In the genomic region with DNA sequence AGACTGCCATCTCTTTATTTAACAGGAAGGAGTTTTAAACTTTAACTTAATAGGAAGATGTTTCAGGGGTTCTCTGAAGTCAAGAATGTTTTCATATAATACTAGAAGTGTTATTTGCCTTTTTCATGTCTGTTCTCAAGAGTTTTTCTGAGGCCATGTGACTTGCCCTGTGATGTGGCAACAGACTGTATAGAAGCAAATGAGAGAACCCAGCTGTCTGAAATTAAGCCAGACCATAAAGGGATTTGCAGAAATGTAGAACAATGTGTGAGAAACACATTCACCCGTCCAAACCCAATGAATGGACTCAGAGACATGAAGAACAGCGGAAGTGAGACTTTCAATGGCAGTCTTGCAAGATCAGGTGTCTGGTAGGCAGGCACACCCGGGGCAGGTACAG, we compare ENCODE assay signal across 22 cellular contexts. TPM values are rescaled to one million over a fixed set of nuclear protein-coding genes. Genes with fewer than 3 reads are reported as not detected.
DNase-seq lines count a peak whose midpoint lies in the region; ATAC-seq and TF ChIP-seq lines count a peak whose summit lies in the region.
"Had no signal": no experiment of that assay in that cellular context is flagged by ENCODE, and none has a peak within 500 bp of the region (broad histone marks: within the 10 kb centered on the region; RNA-seq: fewer than 3 reads in every experiment).

No MANE protein-coding gene starts in this region.

- DNase-seq in DMS 273 (lab: John Stamatoyannopoulos, UW; ENCODE audit: unreplicated experiment): peak; percentile 6
- DNase-seq in DMS 273 treated with DMSO at 0.1 percent for 48 hours (lab: John Stamatoyannopoulos, UW): no peak
- DNase-seq in HCEC 1CT: peak; percentile 44
- peak; percentile 62 for DNase-seq in epidermal melanocyte (ENCODE audit: insufficient read length, low spot score)
- DNase-seq in left lung: no peak
- DNase-seq in posterior cingulate gyrus: no peak
- DNase-seq in NCI-H446 treated with DMSO at 0.1 percent for 48 hours (lab: John Stamatoyannopoulos, UW): no peak
- DNase-seq: activated CD4-positive, alpha-beta T cell treated with anti-CD3 and anti-CD28 coated beads for 48 hours; activated CD8-positive, alpha-beta memory T cell treated with anti-CD3 and anti-CD28 coated beads, Interleukin-2, amount 10 ng/mL, durations not matched to agents 7 days and 5 days; adrenal gland; BE2C; NCI-H1417; NCI-H524; thyroid gland had no signal

- no peak overlapping the region for H3K4me3 ChIP-seq in left lung
- H3K4me3 ChIP-seq: adrenal gland, GM23338, lung, thyroid gland had no signal

- no peaks in the 10 kb centered on the region for H3K36me3 ChIP-seq in left lung
- H3K36me3 ChIP-seq: adrenal gland, BE2C, thyroid gland had no signal

- no peak for TF ChIP-seq CTCF in left lung (IDR thresholded peaks at IDR 0.05)

- H3K27me3 ChIP-seq in left lung: no peaks in the 10 kb centered on the region
- H3K27me3 ChIP-seq: adrenal gland, BE2C, thyroid gland had no signal

- H3K27ac ChIP-seq in left lung: no peak overlapping the region
- H3K27ac ChIP-seq: 22Rv1, adrenal gland, thyroid gland had no signal

- H3K4me1 ChIP-seq in left lung: peaks cover 0 to 6% of the 10 kb centered on the region in 2 donors
- H3K4me1 ChIP-seq: BE2C had no signal

- ATAC-seq in left lung: peak; percentile 65
- no peak for ATAC-seq in GM21390 (IDR thresholded peaks at IDR 0.05; ENCODE audit: unreplicated experiment)
- ATAC-seq: activated CD8-positive, alpha-beta memory T cell treated with anti-CD3 and anti-CD28 coated beads, Interleukin-2, amount 10 ng/mL, durations not matched to agents 7 days and 5 days; GM23338; stimulated activated effector memory CD8-positive, alpha-beta T cell treated with anti-CD3 and anti-CD28 coated beads, Interleukin-12 subunit alpha, Interleukin-12 subunit beta, amount 100 ng/mL, for 72 hours had no signal

- peaks cover 0 to 7% of the 10 kb centered on the region in 2 donors for H3K9me3 ChIP-seq in left lung
- H3K9me3 ChIP-seq: adrenal gland, BE2C, thyroid gland had no signal

- intact Hi-C loops in left lung (cut with DNase I): no loop called here
- intact Hi-C loops in posterior cingulate gyrus (cut with DNase I): no loop called here

RNA-seq across cellular contexts. Expression of gene MAPK8, which starts 23.8 kb away (rescaled TPM):
- 10 to 100 TPM; 31.3 to 36.9 TPM for total RNA-seq in left lung

RNA-seq across cellular contexts. Expression of gene FRMPD2, which starts 55.8 kb away (rescaled TPM):
- total RNA-seq in left lung: 1 to 10 TPM in 1 of 2 donors, under 1 TPM in 1; 0.06 to 2.0 TPM
- total RNA-seq: activated CD8-positive, alpha-beta memory T cell treated with anti-CD3 and anti-CD28 coated beads, Interleukin-2, amount 10 ng/mL, durations not matched to agents 7 days and 5 days; GM23338; pulmonary artery endothelial cell; SK-MEL-5; skeletal muscle tissue had no signal

Comparison
In these comparisons a context has a peak if more than half of its experiments do, and no peak if none do; other contexts are left out.
1. DNase-seq: peak in DMS 273 (single experiment), HCEC 1CT (single experiment) and epidermal melanocyte (single experiment); none in DMS 273 treated with DMSO at 0.1 percent for 48 hours (single experiment), left lung (0 of 2), posterior cingulate gyrus (0 of 10) and NCI-H446 treated with DMSO at 0.1 percent for 48 hours (single experiment).